In the genomic region with DNA sequence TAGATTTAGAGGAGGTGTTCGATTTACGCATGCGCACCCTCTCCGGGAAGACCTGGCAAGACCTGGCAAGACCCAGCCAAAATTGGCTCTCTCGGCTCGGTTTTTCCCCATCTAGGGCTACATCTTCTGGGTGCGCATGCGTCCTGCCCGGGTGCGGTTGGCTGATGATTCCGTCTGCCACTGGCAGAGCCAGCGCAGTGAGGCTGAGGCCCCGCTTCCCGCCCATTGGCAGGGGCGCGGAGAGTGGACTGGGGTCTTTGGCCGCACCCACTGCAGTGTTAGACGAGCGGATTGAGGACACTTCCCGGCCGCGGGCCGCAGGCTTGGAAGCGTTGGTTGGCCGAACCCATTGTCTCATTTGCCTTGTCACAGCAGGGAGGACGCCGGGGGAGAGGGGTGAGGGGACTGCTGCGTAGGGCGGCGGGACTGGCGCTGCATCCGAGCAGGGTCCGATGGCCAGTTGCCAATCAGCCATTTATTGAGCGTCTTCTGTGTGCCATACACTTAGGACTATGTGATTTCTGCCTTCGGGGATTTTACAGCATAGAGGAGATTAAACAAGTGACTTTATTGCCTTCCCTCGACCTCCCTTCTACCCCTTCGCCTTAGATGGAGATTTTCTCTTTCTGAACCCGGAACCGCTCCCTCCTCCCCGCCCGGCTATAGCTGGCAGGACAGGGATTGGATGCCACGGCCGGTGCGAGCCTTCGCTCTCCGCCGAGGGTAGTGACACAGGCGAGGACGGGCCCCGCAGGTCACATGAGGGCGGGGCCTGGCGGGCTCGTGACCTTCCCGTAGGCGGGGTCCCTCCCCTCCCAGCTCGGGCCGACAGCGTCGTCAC, we compare ENCODE assay signal across 8 cellular contexts.
DNase-seq lines count a peak whose midpoint lies in the region; ATAC-seq and TF ChIP-seq lines count a peak whose summit lies in the region.

No MANE protein-coding gene starts in this region.

- ATAC-seq in GM19025 (IDR thresholded peaks at IDR 0.05; ENCODE audit: low read depth, unreplicated experiment) (peak; percentile 64), HG03280 (IDR thresholded peaks at IDR 0.05; ENCODE audit: unreplicated experiment) (peak; percentile 76)

- DNase-seq in AG09319 (ENCODE audit: extremely low read depth, low read depth), result peak; percentile 98
- DNase-seq in NCI-H345 (lab: John Stamatoyannopoulos, UW), result peak; percentile 100
- peak; percentile 85 to 92 (median 88) for DNase-seq in activated CD4-positive, CD25-positive, alpha-beta regulatory T cell (lab: John Stamatoyannopoulos, UW)
- DNase-seq in central memory CD4-positive, alpha-beta T cell, result peak; percentile 97
- peak; percentile 98 for DNase-seq in inferior parietal cortex (ENCODE audit: extremely low spot score)
- DNase-seq in smooth muscle cell of the brain vasculature (ENCODE audit: low read depth, low spot score), result peak; percentile 89

- no peak for TF ChIP-seq CTCF in AG09319 (IDR thresholded peaks at IDR 0.05; ENCODE audit: low read depth, low read length)

Comparison
In these comparisons a context has a peak if more than half of its experiments do, and no peak if none do; other contexts are left out.
1. Peak in every context shown above with its lines: DNase-seq and ATAC-seq.